8 cellular contexts compared by ENCODE assay signal in the genomic region with DNA sequence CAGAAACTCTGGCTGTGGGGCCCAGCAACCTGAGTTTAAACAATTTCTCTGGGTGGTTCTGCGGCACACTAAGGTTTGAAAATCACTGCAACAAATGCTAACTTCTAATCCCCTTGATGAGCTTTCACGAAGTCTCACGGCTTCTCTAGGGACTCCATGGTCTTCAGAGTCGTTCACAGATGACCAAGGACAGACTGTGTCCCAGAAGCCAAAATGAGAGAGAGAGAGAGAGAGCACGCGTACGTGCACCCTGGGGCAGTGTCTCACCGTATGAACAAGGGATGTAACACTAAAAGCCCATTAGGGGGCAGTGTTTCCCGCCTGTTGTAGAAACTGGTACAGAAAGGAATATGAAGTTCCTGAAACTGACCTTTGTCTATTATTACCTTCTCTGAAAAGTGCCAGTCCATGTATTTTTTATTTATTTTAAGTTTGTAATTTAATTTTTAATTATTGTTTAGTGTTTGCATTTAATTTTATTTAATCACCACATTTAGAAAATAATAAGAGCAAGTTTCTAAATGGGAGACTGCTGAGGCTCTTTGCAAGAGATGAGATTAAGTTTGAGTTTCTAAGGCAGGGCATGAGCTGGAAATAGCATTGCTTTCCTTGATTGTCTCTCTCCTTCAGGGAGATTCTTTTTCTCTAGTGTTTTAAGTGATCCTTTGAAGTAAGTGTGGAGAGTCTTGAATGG. TPM values are rescaled to one million over a fixed set of nuclear protein-coding genes. Genes with fewer than 3 reads are reported as not detected.
DNase-seq lines count a peak whose midpoint lies in the region; ATAC-seq and TF ChIP-seq lines count a peak whose summit lies in the region.

No MANE protein-coding gene starts in this region.

- H3K27me3 Mint-ChIP-seq in chondrocyte (ENCODE audit: low read depth), result no peaks in the 10 kb centered on the region

- peak overlapping the region; percentile 50 for H3K4me3 Mint-ChIP-seq in chondrocyte (ENCODE audit: unreplicated experiment)

- intact Hi-C loops in left colon (cut with DNase I, micrococcal nuclease), result no loop called here

- peak; percentile 69 for DNase-seq in GM13977 (ENCODE audit: low spot score)
- DNase-seq in NCI-H226, result peak; percentile 61
- peak; percentile 7 to 36 (median 30) for DNase-seq in activated CD4-positive, CD25-positive, alpha-beta regulatory T cell (lab: John Stamatoyannopoulos, UW)
- DNase-seq in chondrocyte (ENCODE audit: low spot score), result no peak
- DNase-seq in left colon, result peak; percentile 61 to 73
- DNase-seq in stimulated activated CD4-positive, alpha-beta T cell treated with anti-CD3 and anti-CD28 coated beads, TNF-alpha, amount 100 ng/mL, for 1 hour (ENCODE audit: low read depth in 3 of 3, low spot score in 1 of 3), result peak; percentile 24 to 27 (median 26)

- no peak overlapping the region; the same call in 1 of the 2 replicates for H3K27ac ChIP-seq in 22Rv1

- TF ChIP-seq CTCF in 22Rv1 (IDR thresholded peaks at IDR 0.05), result peak; percentile 98
- TF ChIP-seq CTCF in GM13977 (IDR thresholded peaks at IDR 0.05; ENCODE audit: extremely low read depth, insufficient read depth, missing control alignments), result peak; percentile 76
- TF ChIP-seq CTCF in chondrocyte (IDR thresholded peaks at IDR 0.05), result peak; percentile 93

- no peaks in the 10 kb centered on the region for H3K36me3 Mint-ChIP-seq in chondrocyte (ENCODE audit: low read depth)

- no peak overlapping the region for H3K27ac Mint-ChIP-seq in chondrocyte (ENCODE audit: unreplicated experiment)

- peaks cover 52% of the 10 kb centered on the region for H3K4me1 Mint-ChIP-seq in chondrocyte (ENCODE audit: low read depth)

- H3K9me3 Mint-ChIP-seq in chondrocyte (ENCODE audit: low read depth), result no peaks in the 10 kb centered on the region

- in situ Hi-C loops in GM13977 (cut with MboI; ENCODE audit: low pct_unique_long_range_greater_than_20kb, low sequenced_read_pairs, unreplicated experiment), result loop anchor here (25.0 kb wide), 1 partner anchor 423 kb away; no protein-coding TSS in a partner anchor

- ATAC-seq in HG02981 (IDR thresholded peaks at IDR 0.05; ENCODE audit: unreplicated experiment) (peak; percentile 49), left colon (peak; percentile 61)

RNA-seq across cellular contexts. Expression of gene APOLD1, which starts 3.4 kb away (rescaled TPM):
- total RNA-seq in chondrocyte, result 4.2 to 8.1 TPM (median 7.1 TPM) in 3 replicates
- total RNA-seq in left colon, result 1 to 10 TPM; 2.6 to 6.7 TPM

RNA-seq across cellular contexts. Expression of gene DDX47, which starts 24.3 kb away (rescaled TPM):
- total RNA-seq in chondrocyte (33.6 to 44.0 TPM (median 39.3 TPM) in 3 replicates), left colon (10 to 100 TPM; 30.5 to 31.0 TPM)
